ENCODE assay signal across 1 cellular context in the genomic region with DNA sequence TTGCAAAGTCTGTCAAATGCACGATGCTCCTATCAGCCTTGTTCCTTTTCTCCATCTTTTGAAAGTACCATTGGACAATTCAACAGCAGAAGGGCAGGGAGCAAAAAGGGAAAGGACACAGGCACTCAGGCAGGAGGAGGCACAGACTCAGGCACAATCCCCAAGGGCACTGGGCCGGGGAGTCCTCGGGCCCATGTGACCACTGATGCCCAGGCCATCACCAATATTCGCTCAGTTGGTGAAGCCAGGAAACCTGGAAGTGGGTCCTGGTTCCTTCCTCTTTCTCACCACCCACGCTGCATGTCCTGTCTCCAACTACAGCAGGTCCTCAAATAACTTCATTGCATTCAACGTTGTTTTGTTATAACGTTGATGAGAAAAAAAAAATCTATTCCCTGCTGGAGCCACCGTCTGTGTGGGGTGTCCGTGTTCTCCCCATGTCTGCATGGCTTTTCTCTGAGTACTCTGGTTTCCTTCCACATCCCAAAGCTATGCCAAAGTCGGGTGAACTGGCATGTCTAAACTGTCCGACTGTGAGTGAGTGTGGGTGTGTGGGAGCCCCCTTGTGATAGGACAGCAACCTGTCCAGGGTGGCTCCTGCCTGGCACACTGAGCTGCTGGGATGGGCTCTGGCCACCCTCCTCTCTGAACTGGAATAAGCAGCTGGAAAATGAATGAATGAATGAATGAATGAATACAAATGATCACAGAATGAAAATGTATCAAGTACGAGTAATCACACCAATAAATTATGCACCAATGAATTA.
TF ChIP-seq lines count a peak whose summit lies in the region.

No MANE protein-coding gene starts in this region.

TF ChIP-seq in HCT116, 20 proteins besides CTCF, POLR2A, EP300 and RAD21 (continued from another document):
- TF ChIP-seq SIN3A (IDR thresholded peaks at IDR 0.05; ENCODE audit: low read depth) (no peak), CBX3 (IDR thresholded peaks at IDR 0.05; ENCODE audit: low read depth) (no peak)
- TF ChIP-seq, protein P1, sequence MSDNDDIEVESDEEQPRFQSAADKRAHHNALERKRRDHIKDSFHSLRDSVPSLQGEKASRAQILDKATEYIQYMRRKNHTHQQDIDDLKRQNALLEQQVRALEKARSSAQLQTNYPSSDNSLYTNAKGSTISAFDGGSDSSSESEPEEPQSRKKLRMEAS (IDR thresholded peaks at IDR 0.05): no peak
